ENCODE assay signal across 8 cellular contexts in genomic region chr11:114399490-114399889, GRCh38. TPM values are rescaled to one million over a fixed set of nuclear protein-coding genes. Genes with fewer than 3 reads are reported as not detected.
A peak's percentile ranks its signal among the peaks of the same experiment; 100 is the strongest.
DNase-seq lines count a peak whose midpoint lies in the region; ATAC-seq lines count a peak whose summit lies in the region.

No MANE protein-coding gene starts in this region.

- H3K4me3 ChIP-seq in iPS-18c (ENCODE audit: insufficient read depth, low read depth, low read length): peak overlapping the region; percentile 88

- no peaks in the 10 kb centered on the region for H3K9me3 Mint-ChIP-seq in activated T-helper 17 cell treated with anti-CD3 and anti-CD28 coated beads, Interleukin-2, amount 50 U/mL, for 72 hours
- no peaks in the 10 kb centered on the region for H3K9me3 Mint-ChIP-seq in stimulated activated naive B cell treated with anti-CD40 and anti-IgM and Interleukin-4, amounts not matched to agents 10 μg/mL and 1 μg/mL and 100 μg/mL, for 72 hours

- no peak for ATAC-seq in activated T-helper 17 cell treated with anti-CD3 and anti-CD28 coated beads, Interleukin-2, amount 50 U/mL, for 72 hours (replicated peaks)
- ATAC-seq in stimulated activated naive B cell treated with anti-CD40 and anti-IgM and Interleukin-4, amounts not matched to agents 10 μg/mL and 1 μg/mL and 100 μg/mL, for 72 hours (replicated peaks): no peak
- ATAC-seq in GM21529 (IDR thresholded peaks at IDR 0.05; ENCODE audit: unreplicated experiment) (no peak), HG03378 (IDR thresholded peaks at IDR 0.05; ENCODE audit: unreplicated experiment) (no peak)

- DNase-seq in DMS153 treated with DMSO at 0.1 percent for 48 hours (lab: John Stamatoyannopoulos, UW; ENCODE audit: unreplicated experiment) (peak; percentile 62), DMS153 (lab: John Stamatoyannopoulos, UW) (no peak), SHP77 treated with DMSO at 0.1 percent for 48 hours (lab: John Stamatoyannopoulos, UW) (no peak)
- no peak for DNase-seq in stimulated activated naive B cell treated with anti-CD40 and anti-IgM and Interleukin-4, amounts not matched to agents 10 μg/mL and 1 μg/mL and 100 μg/mL, for 72 hours

- peak overlapping the region; percentile 92 for H3K27ac Mint-ChIP-seq in activated T-helper 17 cell treated with anti-CD3 and anti-CD28 coated beads, Interleukin-2, amount 50 U/mL, for 72 hours
- H3K27ac Mint-ChIP-seq in stimulated activated naive B cell treated with anti-CD40 and anti-IgM and Interleukin-4, amounts not matched to agents 10 μg/mL and 1 μg/mL and 100 μg/mL, for 72 hours: peak overlapping the region; percentile 98

- H3K4me1 Mint-ChIP-seq in activated T-helper 17 cell treated with anti-CD3 and anti-CD28 coated beads, Interleukin-2, amount 50 U/mL, for 72 hours: peaks cover 31% of the 10 kb centered on the region
- H3K4me1 Mint-ChIP-seq in stimulated activated naive B cell treated with anti-CD40 and anti-IgM and Interleukin-4, amounts not matched to agents 10 μg/mL and 1 μg/mL and 100 μg/mL, for 72 hours: peaks cover 14 to 41% of the 10 kb centered on the region in 2 donors

- H3K4me3 Mint-ChIP-seq in activated T-helper 17 cell treated with anti-CD3 and anti-CD28 coated beads, Interleukin-2, amount 50 U/mL, for 72 hours: peak overlapping the region; percentile 97
- peak overlapping the region; percentile 88 to 90 for H3K4me3 Mint-ChIP-seq in stimulated activated naive B cell treated with anti-CD40 and anti-IgM and Interleukin-4, amounts not matched to agents 10 μg/mL and 1 μg/mL and 100 μg/mL, for 72 hours

- no peaks in the 10 kb centered on the region for H3K9me3 ChIP-seq in iPS-18c (ENCODE audit: control insufficient read depth, insufficient read depth, low read length)

- H3K27me3 Mint-ChIP-seq in activated T-helper 17 cell treated with anti-CD3 and anti-CD28 coated beads, Interleukin-2, amount 50 U/mL, for 72 hours: no peaks in the 10 kb centered on the region
- no peaks in the 10 kb centered on the region for H3K27me3 Mint-ChIP-seq in stimulated activated naive B cell treated with anti-CD40 and anti-IgM and Interleukin-4, amounts not matched to agents 10 μg/mL and 1 μg/mL and 100 μg/mL, for 72 hours

- peaks cover 57% of the 10 kb centered on the region for H3K36me3 Mint-ChIP-seq in activated T-helper 17 cell treated with anti-CD3 and anti-CD28 coated beads, Interleukin-2, amount 50 U/mL, for 72 hours (ENCODE audit: low read depth)
- H3K36me3 Mint-ChIP-seq in stimulated activated naive B cell treated with anti-CD40 and anti-IgM and Interleukin-4, amounts not matched to agents 10 μg/mL and 1 μg/mL and 100 μg/mL, for 72 hours: peaks cover 13 to 28% of the 10 kb centered on the region in 2 donors

RNA-seq across cellular contexts. Expression of gene C11orf71, which starts 0.8 kb away (rescaled TPM):
- total RNA-seq in activated T-helper 17 cell treated with anti-CD3 and anti-CD28 coated beads, Interleukin-2, amount 50 U/mL, for 72 hours: 1 to 10 TPM; 4.0 to 5.2 TPM

RNA-seq across cellular contexts. Expression of gene RBM7, which starts 1.0 kb away (rescaled TPM):
- 10 to 100 TPM; 39.1 to 58.9 TPM for total RNA-seq in activated T-helper 17 cell treated with anti-CD3 and anti-CD28 coated beads, Interleukin-2, amount 50 U/mL, for 72 hours

RNA-seq across cellular contexts. Expression of gene REXO2, which starts 39.8 kb away (rescaled TPM):
- total RNA-seq in activated T-helper 17 cell treated with anti-CD3 and anti-CD28 coated beads, Interleukin-2, amount 50 U/mL, for 72 hours: 100 to 1,000 TPM; 111 to 127 TPM
